11 cellular contexts compared by ENCODE assay signal in the genomic region with DNA sequence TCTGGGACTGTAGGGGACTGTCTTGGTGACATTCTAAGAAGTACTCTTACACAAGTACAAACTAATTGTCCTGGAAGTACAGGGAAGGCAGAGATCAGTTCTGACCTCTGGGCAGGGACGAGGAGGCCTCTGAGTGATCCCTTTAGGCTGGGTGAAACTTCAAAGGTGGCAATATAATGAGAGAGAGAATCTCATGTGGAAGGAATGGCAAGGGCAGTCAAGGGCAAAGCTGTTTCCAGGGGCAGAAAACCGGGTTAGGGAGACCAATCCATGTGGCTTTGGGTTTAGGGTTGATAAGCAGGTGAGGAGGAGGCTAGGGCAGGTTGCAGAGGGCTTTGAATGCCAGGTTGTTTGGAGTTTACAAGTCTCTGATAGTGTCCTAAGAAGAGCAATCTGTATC. TPM values are rescaled to one million over a fixed set of nuclear protein-coding genes. Genes with fewer than 3 reads are reported as not detected.
DNase-seq lines count a peak whose midpoint lies in the region; ATAC-seq, FAIRE-seq and TF ChIP-seq lines count a peak whose summit lies in the region.
"Had no signal": no experiment of that assay in that cellular context is flagged by ENCODE, and none has a peak within 500 bp of the region (broad histone marks: within the 10 kb centered on the region; RNA-seq: fewer than 3 reads in every experiment).

No MANE protein-coding gene starts in this region.

- 79 to 85% methylated on average over 2 of the region's 2 CpGs for WGBS in lung, 2 donors

- H3K36me3 ChIP-seq in lung (ENCODE audit: control insufficient read depth in 2 of 2, insufficient read depth in 2 of 2, low read length in 2 of 2): no peaks in the 10 kb centered on the region

- CTCF ChIA-PET in activated naive CD4-positive, alpha-beta T cell treated with anti-CD3 and anti-CD28 coated beads for 36 hours (lab: Charles Lee): no interaction called here

- H3K27ac ChIP-seq in lung (ENCODE audit: low read depth in 1 of 2, low read length in 1 of 2): peak overlapping the region; percentile 15 to 16

- no peak for TF ChIP-seq POLR2A in H54 (IDR thresholded peaks at IDR 0.05; ENCODE audit: low read depth, low read length)

- FAIRE-seq in H54 (lab: Jason Lieb, UNC): no peak

- H3K9me3 ChIP-seq in T-helper 17 cell (ENCODE audit: control insufficient read depth, low read length, poor library complexity, severe bottlenecking) (no peaks in the 10 kb centered on the region), lung (ENCODE audit: control insufficient read depth in 2 of 2, insufficient read depth in 1 of 2, low read length in 1 of 2) (no peaks in the 10 kb centered on the region)

- ATAC-seq in T-helper 17 cell: no peak
- ATAC-seq in lung (ENCODE audit: insufficient read depth, low FRiP score): no peak
- no peak for ATAC-seq in stimulated activated naive B cell treated with anti-CD40 and anti-IgM and Interleukin-4, amounts not matched to agents 10 μg/mL and 1 μg/mL and 100 μg/mL, for 72 hours (replicated peaks)

- no peaks in the 10 kb centered on the region for H3K27me3 ChIP-seq in lung (ENCODE audit: control insufficient read depth, insufficient read depth)

- no peak overlapping the region for H3K4me3 ChIP-seq in lung

- peaks cover 0 to 16% of the 10 kb centered on the region in 2 donors for H3K4me1 ChIP-seq in lung (ENCODE audit: control insufficient read depth in 2 of 2, insufficient read depth in 2 of 2, low read length in 2 of 2)

- no peak for TF ChIP-seq CTCF in lung (IDR thresholded peaks at IDR 0.05; ENCODE audit: control extremely low read depth, extremely low read depth)

- intact Hi-C loops in activated naive CD4-positive, alpha-beta T cell treated with anti-CD3 and anti-CD28 coated beads for 36 hours (cut with micrococcal nuclease): no loop called here

- peaks cover 67% of the 10 kb centered on the region for H3K4me1 Mint-ChIP-seq in activated naive CD4-positive, alpha-beta T cell treated with anti-CD3 and anti-CD28 coated beads, Interleukin-2, amount 50 U/mL, for 24 hours
- peaks cover 38% of the 10 kb centered on the region for H3K4me1 Mint-ChIP-seq in activated naive CD4-positive, alpha-beta T cell treated with anti-CD3 and anti-CD28 coated beads for 36 hours (ENCODE audit: low read depth)
- H3K4me1 Mint-ChIP-seq in T-helper 17 cell: peaks cover 52% of the 10 kb centered on the region
- H3K4me1 Mint-ChIP-seq in stimulated activated naive B cell treated with anti-CD40 and anti-IgM and Interleukin-4, amounts not matched to agents 10 μg/mL and 1 μg/mL and 100 μg/mL, for 72 hours: peaks cover 34 to 70% of the 10 kb centered on the region in 2 donors

- DNase-seq in activated naive CD4-positive, alpha-beta T cell treated with anti-CD3 and anti-CD28 coated beads for 36 hours: no peak
- no peak for DNase-seq in T-helper 17 cell
- DNase-seq in lung (ENCODE audit: low spot score): no peak
- DNase-seq in stimulated activated naive B cell treated with anti-CD40 and anti-IgM and Interleukin-4, amounts not matched to agents 10 μg/mL and 1 μg/mL and 100 μg/mL, for 72 hours: no peak
- DNase-seq in NCI-H524 treated with DMSO at 0.1 percent for 48 hours (lab: John Stamatoyannopoulos, UW): no peak
- DNase-seq in NCI-H2171 treated with DMSO at 0.1 percent for 48 hours (lab: John Stamatoyannopoulos, UW): no peak
- no peak for DNase-seq in H54 (ENCODE audit: insufficient read length, low spot score)
- DNase-seq: cerebellar nuclear complex; Kasumi-1; stimulated activated CD4-positive, alpha-beta T cell treated with anti-CD3 and anti-CD28 coated beads, Interleukin-1b, Interleukin-23, amount 100 ng/mL, for 48 hours had no signal

- H3K36me3 Mint-ChIP-seq in activated naive CD4-positive, alpha-beta T cell treated with anti-CD3 and anti-CD28 coated beads, Interleukin-2, amount 50 U/mL, for 24 hours: no peaks in the 10 kb centered on the region
- no peaks in the 10 kb centered on the region for H3K36me3 Mint-ChIP-seq in activated naive CD4-positive, alpha-beta T cell treated with anti-CD3 and anti-CD28 coated beads for 36 hours (ENCODE audit: low read depth)
- H3K36me3 Mint-ChIP-seq in T-helper 17 cell (ENCODE audit: low read depth): no peaks in the 10 kb centered on the region
- no peaks in the 10 kb centered on the region for H3K36me3 Mint-ChIP-seq in stimulated activated naive B cell treated with anti-CD40 and anti-IgM and Interleukin-4, amounts not matched to agents 10 μg/mL and 1 μg/mL and 100 μg/mL, for 72 hours

- H3K27me3 Mint-ChIP-seq in activated naive CD4-positive, alpha-beta T cell treated with anti-CD3 and anti-CD28 coated beads, Interleukin-2, amount 50 U/mL, for 24 hours: no peaks in the 10 kb centered on the region
- H3K27me3 Mint-ChIP-seq in activated naive CD4-positive, alpha-beta T cell treated with anti-CD3 and anti-CD28 coated beads for 36 hours (ENCODE audit: low read depth): no peaks in the 10 kb centered on the region
- no peaks in the 10 kb centered on the region for H3K27me3 Mint-ChIP-seq in T-helper 17 cell
- no peaks in the 10 kb centered on the region for H3K27me3 Mint-ChIP-seq in stimulated activated naive B cell treated with anti-CD40 and anti-IgM and Interleukin-4, amounts not matched to agents 10 μg/mL and 1 μg/mL and 100 μg/mL, for 72 hours

- H3K4me3 Mint-ChIP-seq in activated naive CD4-positive, alpha-beta T cell treated with anti-CD3 and anti-CD28 coated beads, Interleukin-2, amount 50 U/mL, for 24 hours: peak overlapping the region; percentile 40
- no peak overlapping the region for H3K4me3 Mint-ChIP-seq in activated naive CD4-positive, alpha-beta T cell treated with anti-CD3 and anti-CD28 coated beads for 36 hours
- peak overlapping the region; percentile 74 for H3K4me3 Mint-ChIP-seq in T-helper 17 cell
- peak overlapping the region; percentile 2 to 4 for H3K4me3 Mint-ChIP-seq in stimulated activated naive B cell treated with anti-CD40 and anti-IgM and Interleukin-4, amounts not matched to agents 10 μg/mL and 1 μg/mL and 100 μg/mL, for 72 hours

- H3K27ac Mint-ChIP-seq in activated naive CD4-positive, alpha-beta T cell treated with anti-CD3 and anti-CD28 coated beads, Interleukin-2, amount 50 U/mL, for 24 hours: peak overlapping the region; percentile 26
- no peak overlapping the region for H3K27ac Mint-ChIP-seq in activated naive CD4-positive, alpha-beta T cell treated with anti-CD3 and anti-CD28 coated beads for 36 hours
- peak overlapping the region; percentile 90 for H3K27ac Mint-ChIP-seq in T-helper 17 cell
- peak overlapping the region; percentile 1 for H3K27ac Mint-ChIP-seq in stimulated activated naive B cell treated with anti-CD40 and anti-IgM and Interleukin-4, amounts not matched to agents 10 μg/mL and 1 μg/mL and 100 μg/mL, for 72 hours

- no peaks in the 10 kb centered on the region for H3K9me3 Mint-ChIP-seq in activated naive CD4-positive, alpha-beta T cell treated with anti-CD3 and anti-CD28 coated beads, Interleukin-2, amount 50 U/mL, for 24 hours
- no peaks in the 10 kb centered on the region for H3K9me3 Mint-ChIP-seq in activated naive CD4-positive, alpha-beta T cell treated with anti-CD3 and anti-CD28 coated beads for 36 hours
- no peaks in the 10 kb centered on the region for H3K9me3 Mint-ChIP-seq in stimulated activated naive B cell treated with anti-CD40 and anti-IgM and Interleukin-4, amounts not matched to agents 10 μg/mL and 1 μg/mL and 100 μg/mL, for 72 hours

RNA-seq across cellular contexts. Expression of a gene that starts 21.3 kb away (rescaled TPM):
- total RNA-seq in activated naive CD4-positive, alpha-beta T cell treated with anti-CD3 and anti-CD28 coated beads for 36 hours: 100 to 1,000 TPM; 574 to 625 TPM
- total RNA-seq in T-helper 17 cell (1,000 to 10,000 TPM; 1,038 to 1,220 TPM), lung (100 to 1,000 TPM; 398 to 667 TPM)
- 100 to 1,000 TPM; 184 to 266 TPM for polyA plus RNA-seq in lung
